8 cellular contexts compared by ENCODE assay signal in genomic region chr3:195906865-195907729, GRCh38. TPM values are rescaled to one million over a fixed set of nuclear protein-coding genes. Genes with fewer than 3 reads are reported as not detected.
DNase-seq lines count a peak whose midpoint lies in the region; ATAC-seq and TF ChIP-seq lines count a peak whose summit lies in the region.

No MANE protein-coding gene starts in this region.

- intact Hi-C loops in tibial artery (cut with DNase I; ENCODE audit: low total_unique reads) = no loop called here

- no peak overlapping the region for H2BK15ac ChIP-seq in neuronal stem cell (ENCODE audit: low read length)

- WGBS in neuronal stem cell (ENCODE audit: extremely low coverage in 2 of 2, insufficient read length in 2 of 2, insufficient replicate concordance in 1 of 2), 2 donors = no CpG with 5 or more reads among the region's 23 CpGs

- H3K9me2 ChIP-seq in MM.1S (replicated peaks; ENCODE audit: insufficient read depth, low read length) = no peaks in the 10 kb centered on the region

- peaks cover 14% of the 10 kb centered on the region for H3K79me1 ChIP-seq in neuronal stem cell (ENCODE audit: low read depth, low read length)

- H3K9ac ChIP-seq in MM.1S (ENCODE audit: low read length) (peak overlapping the region; percentile 87), neuronal stem cell (ENCODE audit: low read depth, low read length, poor library complexity) (peak overlapping the region; percentile 74)

- H3K4me1 ChIP-seq in BE2C = peaks cover 5% of the 10 kb centered on the region
- peaks cover 24% of the 10 kb centered on the region for H3K4me1 ChIP-seq in MM.1S (ENCODE audit: low read length)
- peaks cover 25% of the 10 kb centered on the region for H3K4me1 ChIP-seq in effector memory CD4-positive, alpha-beta T cell (ENCODE audit: control insufficient read depth, insufficient read depth, low read length, poor library complexity, severe bottlenecking)
- H3K4me1 ChIP-seq in neuronal stem cell (ENCODE audit: control insufficient read depth in 2 of 2, insufficient read depth in 1 of 2, low read depth in 1 of 2, low read length in 2 of 2) = peaks cover 17 to 20% of the 10 kb centered on the region in 2 donors
- H3K4me1 ChIP-seq in tibial artery = peaks cover 0 to 34% (median 30%) of the 10 kb centered on the region in 4 donors

- no peak overlapping the region for H3K4ac ChIP-seq in neuronal stem cell (ENCODE audit: low read length)

- peak; percentile 24 for ATAC-seq in GM19324 (IDR thresholded peaks at IDR 0.05; ENCODE audit: low FRiP score, unreplicated experiment)

- peak overlapping the region; percentile 5 for H2BK5ac ChIP-seq in neuronal stem cell (ENCODE audit: low read length)

- no peak overlapping the region for H2BK12ac ChIP-seq in neuronal stem cell (ENCODE audit: low read length)

- H3K79me2 ChIP-seq in MM.1S (ENCODE audit: low read length) = peaks cover 64% of the 10 kb centered on the region

- no peaks in the 10 kb centered on the region for H4K20me1 ChIP-seq in MM.1S (ENCODE audit: insufficient read depth, low read length)

- peak overlapping the region; percentile 43 for H3K4me3 ChIP-seq in BE2C (ENCODE audit: low read depth, low read length)
- peak overlapping the region; percentile 72 for H3K4me3 ChIP-seq in MM.1S (ENCODE audit: low read length)
- H3K4me3 ChIP-seq in effector memory CD4-positive, alpha-beta T cell (ENCODE audit: insufficient read depth, low read depth, low read length, poor library complexity, severe bottlenecking) = peak overlapping the region; percentile 51
- peak overlapping the region in 1 of 2 donors; percentile 55 for H3K4me3 ChIP-seq in neuronal stem cell (ENCODE audit: low read length in 2 of 2)
- H3K4me3 ChIP-seq in tibial artery = peak overlapping the region; percentile 82 to 92

- no peak for TF ChIP-seq CTCF in BE2C (IDR thresholded peaks at IDR 0.05; ENCODE audit: low read depth, low read length)
- peak; percentile 34 for TF ChIP-seq CTCF in MM.1S (IDR thresholded peaks at IDR 0.05; ENCODE audit: low read length)
- no peak for TF ChIP-seq CTCF in tibial artery (IDR thresholded peaks at IDR 0.05)

- H3K9me3 ChIP-seq in BE2C = no peaks in the 10 kb centered on the region
- H3K9me3 ChIP-seq in MM.1S (replicated peaks; ENCODE audit: insufficient read depth, low read length) = no peaks in the 10 kb centered on the region
- H3K9me3 ChIP-seq in effector memory CD4-positive, alpha-beta T cell (ENCODE audit: control insufficient read depth, low read length) = no peaks in the 10 kb centered on the region
- no peaks in the 10 kb centered on the region for H3K9me3 ChIP-seq in neuronal stem cell (replicated peaks in 1 of 2; ENCODE audit: control insufficient read depth in 2 of 2, insufficient read depth in 1 of 2, low read depth in 1 of 2, low read length in 2 of 2)
- H3K9me3 ChIP-seq in tibial artery = no peaks in the 10 kb centered on the region

- peak overlapping the region; percentile 98 for H3K4me2 ChIP-seq in MM.1S (ENCODE audit: low read depth, low read length)
- peak overlapping the region; percentile 92 for H3K4me2 ChIP-seq in neuronal stem cell (ENCODE audit: insufficient read depth, low read length, poor library complexity, severe bottlenecking)

- no peak overlapping the region for H4K8ac ChIP-seq in neuronal stem cell (ENCODE audit: low read depth, low read length)

- DNase-seq in BE2C (peak; percentile 44), MM.1S (peak; percentile 94), neuronal stem cell (ENCODE audit: low spot score) (no peak), tibial artery (no peak), 8988T (no peak)
- DNase-seq in activated CD4-positive, alpha-beta T cell treated with anti-CD3 and anti-CD28 coated beads, Interleukin-2, amount 50 U/mL, for 1 hour = peak; percentile 69
- DNase-seq in effector memory CD4-positive, alpha-beta T cell = peak; percentile 67 to 72 (median 68)

- H3K18ac ChIP-seq in neuronal stem cell (ENCODE audit: low read length) = peak overlapping the region; percentile 4

- H3K23ac ChIP-seq in neuronal stem cell (ENCODE audit: low read depth, low read length, poor library complexity) = peak overlapping the region; percentile 37

- no peaks in the 10 kb centered on the region for H3K36me3 ChIP-seq in BE2C
- H3K36me3 ChIP-seq in MM.1S (replicated peaks; ENCODE audit: insufficient read depth, low read length) = no peaks in the 10 kb centered on the region
- H3K36me3 ChIP-seq in effector memory CD4-positive, alpha-beta T cell (ENCODE audit: control insufficient read depth, insufficient read depth, low read length) = no peaks in the 10 kb centered on the region
- H3K36me3 ChIP-seq in neuronal stem cell (replicated peaks in 1 of 2; ENCODE audit: control insufficient read depth in 2 of 2, insufficient read depth in 2 of 2, low read length in 2 of 2) = no peaks in the 10 kb centered on the region
- no peaks in the 10 kb centered on the region for H3K36me3 ChIP-seq in tibial artery

- H2BK120ac ChIP-seq in neuronal stem cell (ENCODE audit: low read depth, low read length) = no peak overlapping the region

- peak overlapping the region; percentile 89 for H2AK5ac ChIP-seq in neuronal stem cell (ENCODE audit: low read depth, low read length)

- H3K27ac ChIP-seq in MM.1S (ENCODE audit: low read length) = peak overlapping the region; percentile 94
- H3K27ac ChIP-seq in effector memory CD4-positive, alpha-beta T cell (ENCODE audit: insufficient read depth, low read length, poor library complexity, severe bottlenecking) = peak overlapping the region; percentile 97
- no peak overlapping the region for H3K27ac ChIP-seq in neuronal stem cell (replicated peaks; ENCODE audit: low read length)
- H3K27ac ChIP-seq in tibial artery = peak overlapping the region; percentile 28 to 45

- H2AFZ ChIP-seq in MM.1S (ENCODE audit: low read length) (peak overlapping the region; percentile 8), neuronal stem cell (ENCODE audit: low read length) (no peak overlapping the region)

- peaks cover 47% of the 10 kb centered on the region for H3F3A ChIP-seq in MM.1S (ENCODE audit: insufficient read depth, low read length)

- peak overlapping the region; percentile 60 for H3K14ac ChIP-seq in neuronal stem cell (ENCODE audit: low read length)

- no peak overlapping the region for H4K91ac ChIP-seq in neuronal stem cell (ENCODE audit: low read depth, low read length, poor library complexity)

- no peaks in the 10 kb centered on the region for H3K27me3 ChIP-seq in BE2C
- no peaks in the 10 kb centered on the region for H3K27me3 ChIP-seq in MM.1S (replicated peaks; ENCODE audit: insufficient read depth, low read length)
- H3K27me3 ChIP-seq in effector memory CD4-positive, alpha-beta T cell (replicated peaks; ENCODE audit: control insufficient read depth, insufficient read depth, low read length, poor library complexity, severe bottlenecking) = no peaks in the 10 kb centered on the region
- H3K27me3 ChIP-seq in neuronal stem cell (ENCODE audit: control insufficient read depth in 3 of 3, insufficient read depth in 3 of 3, low read depth in 1 of 3, low read length in 3 of 3) = peaks cover 0 to 11% (median 8%) of the 10 kb centered on the region in 3 experiments
- no peaks in the 10 kb centered on the region for H3K27me3 ChIP-seq in tibial artery

RNA-seq across cellular contexts. Expression of gene TNK2, which starts 1.3 kb away (rescaled TPM):
- 162 TPM for polyA plus RNA-seq in BE2C (2012; ENCODE audit: insufficient read depth, insufficient read length, low read depth)
- 21.3 TPM for polyA plus RNA-seq in neuronal stem cell (2013, experiment 1 of 2)
- 20.7 TPM for polyA plus RNA-seq in neuronal stem cell (2013, experiment 2 of 2)

Comparison
In these comparisons a context has a peak if more than half of its experiments do, and no peak if none do; other contexts are left out.
1. DNase-seq: peak in BE2C (single experiment), MM.1S (single experiment), activated CD4-positive, alpha-beta T cell treated with anti-CD3 and anti-CD28 coated beads, Interleukin-2, amount 50 U/mL, for 1 hour (single experiment) and effector memory CD4-positive, alpha-beta T cell (3 of 3); none in neuronal stem cell (single experiment), tibial artery (0 of 2) and 8988T (single experiment).